ENCODE assay signal across 32 cellular contexts in the genomic region with DNA sequence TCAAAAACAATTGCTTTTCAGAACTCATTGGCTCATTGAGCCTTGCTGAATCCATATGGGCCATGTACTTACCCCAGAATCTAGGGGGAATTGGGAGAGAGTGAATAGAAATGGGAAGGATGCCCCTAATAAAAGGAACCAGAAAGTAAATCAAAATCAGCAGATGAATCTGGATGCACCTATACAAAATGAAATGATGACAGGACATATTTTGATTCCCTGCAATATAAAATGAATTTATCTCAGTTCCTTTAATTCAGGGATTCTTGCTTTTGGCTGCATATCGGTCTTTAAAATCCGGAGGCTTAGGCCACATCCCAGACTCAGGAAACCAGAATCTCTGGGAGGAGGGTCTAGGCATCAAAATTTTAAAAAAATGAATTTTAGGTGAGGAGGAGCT.
DNase-seq lines count a peak whose midpoint lies in the region; ATAC-seq, FAIRE-seq and TF ChIP-seq lines count a peak whose summit lies in the region.
"Had no signal": no experiment of that assay in that cellular context is flagged by ENCODE, and none has a peak within 500 bp of the region (broad histone marks: within the 10 kb centered on the region; RNA-seq: fewer than 3 reads in every experiment).

No MANE protein-coding gene starts in this region.

- TF ChIP-seq POLR2A in HepG2 (IDR thresholded peaks at IDR 0.05; ENCODE audit: insufficient read depth in 1 of 2, low read depth in 2 of 2, low read length in 2 of 2) (no peak), right lobe of liver (IDR thresholded peaks at IDR 0.05) (no peak), A549 (IDR thresholded peaks at IDR 0.05; ENCODE audit: low read length) (no peak), IMR-90 (IDR thresholded peaks at IDR 0.05; ENCODE audit: low read depth, low read length) (no peak)

- H3K36me3 ChIP-seq in HepG2 (replicated peaks in 1 of 2; ENCODE audit: control insufficient read depth in 1 of 2, insufficient read depth in 2 of 2, low read length in 2 of 2), result no peaks in the 10 kb centered on the region
- H3K36me3 ChIP-seq in right lobe of liver, result no peaks in the 10 kb centered on the region
- no peaks in the 10 kb centered on the region for H3K36me3 ChIP-seq in IMR-90 (ENCODE audit: control insufficient read depth, insufficient read depth, low read length)
- H3K36me3 ChIP-seq: BE2C, BLaER1 had no signal

- no peak overlapping the region for H4K5ac ChIP-seq in IMR-90 (ENCODE audit: low read depth, low read length)

- H3K9me3 ChIP-seq in HepG2 (ENCODE audit: low read length) (peaks cover 8% of the 10 kb centered on the region; the same call in 1 of the 2 replicates), right lobe of liver (no peaks in the 10 kb centered on the region), A549 (peaks cover 18% of the 10 kb centered on the region), IMR-90 (ENCODE audit: control insufficient read depth, insufficient read depth, low read length) (peaks cover 7% of the 10 kb centered on the region)
- H3K9me3 ChIP-seq: BE2C had no signal

- H3K9me1 ChIP-seq in IMR-90 (ENCODE audit: insufficient read depth, low read length), result no peaks in the 10 kb centered on the region

- H3K56ac ChIP-seq in IMR-90 (ENCODE audit: extremely low read depth, insufficient read depth, low read length), result no peak overlapping the region

- H3K18ac ChIP-seq in IMR-90 (ENCODE audit: low read depth, low read length), result no peak overlapping the region

- DNase-seq in HepG2 (ENCODE audit: low spot score) (no peak), right lobe of liver (no peak), A549 (ENCODE audit: low read depth in 1 of 2, low spot score in 1 of 2) (no peak), IMR-90 (no peak), T-helper 2 cell (no peak), GF-D8 (lab: John Stamatoyannopoulos, UW) (no peak)
- DNase-seq: 8988T; ACHN; AML-193; BE2C; C1 segment of cervical spinal cord; Caco-2; Calu3; CD4-positive, alpha-beta memory T cell; CD4-positive, alpha-beta T cell; CD4-positive, CD25-positive, alpha-beta regulatory T cell; CD8-positive, alpha-beta memory T cell; CD8-positive, alpha-beta T cell; COR-L47; DMS 273 treated with DMSO at 0.1 percent for 48 hours; DMS153; DMS53; DMS79; DMS79 treated with DMSO at 0.1 percent for 48 hours; DND-41; EL had no signal

- no peak for TF ChIP-seq RAD21 in HepG2 (CRISPR knock-in tag; IDR thresholded peaks at IDR 0.05)
- no peak for TF ChIP-seq RAD21 in A549 (conservative IDR thresholded peaks at IDR 0.05 in 1 of 2, IDR thresholded peaks at IDR 0.05 in 1 of 2)
- no peak for TF ChIP-seq RAD21 in IMR-90 (IDR thresholded peaks at IDR 0.05; ENCODE audit: low read length)

- H3K79me1 ChIP-seq in IMR-90 (ENCODE audit: low read depth in 1 of 2, low read length in 2 of 2), result no peaks in the 10 kb centered on the region

- no peak overlapping the region for H2AK5ac ChIP-seq in IMR-90 (ENCODE audit: low read depth, low read length)

- H3K27me3 ChIP-seq in HepG2 (ENCODE audit: control insufficient read depth in 1 of 2, insufficient read depth in 2 of 2, low read length in 2 of 2) (peaks cover 0 to 2% of the 10 kb centered on the region in 2 experiments; a peak in 1 of 5 replicates), right lobe of liver (no peaks in the 10 kb centered on the region), IMR-90 (ENCODE audit: control insufficient read depth, insufficient read depth, low read length) (peaks cover 15% of the 10 kb centered on the region)
- H3K27me3 ChIP-seq: BE2C; BLaER1; BLaER1 treated with 17β-estradiol and CSF1 and Interleukin-3, amounts not matched to agents 10 nM and 100 nM had no signal

- in situ Hi-C loops in HepG2 (cut with HindIII; ENCODE audit: extremely low pct_ligation_motif_present, low pct_unique_long_range_greater_than_20kb), result no loop called here
- in situ Hi-C loops in IMR-90 (cut with MboI; ENCODE audit: low sequenced_read_pairs), result no loop called here

- no peaks in the 10 kb centered on the region for H3K4me1 ChIP-seq in HepG2 (ENCODE audit: insufficient read depth, low read length)
- H3K4me1 ChIP-seq in right lobe of liver, result no peaks in the 10 kb centered on the region
- H3K4me1 ChIP-seq in A549, result no peaks in the 10 kb centered on the region
- H3K4me1 ChIP-seq in IMR-90 (ENCODE audit: control insufficient read depth, insufficient read depth, low read length), result no peaks in the 10 kb centered on the region
- H3K4me1 ChIP-seq: BE2C; BLaER1; BLaER1 treated with 17β-estradiol and CSF1 and Interleukin-3, amounts not matched to agents 10 nM and 100 nM; Caco-2 had no signal

- H3K4me3 ChIP-seq in HepG2 (replicated peaks in 1 of 3; ENCODE audit: insufficient read depth in 1 of 3, low read depth in 2 of 3, low read length in 3 of 3), result no peak overlapping the region
- no peak overlapping the region for H3K4me3 ChIP-seq in right lobe of liver
- H3K4me3 ChIP-seq in A549, result no peak overlapping the region
- H3K4me3 ChIP-seq in IMR-90 (ENCODE audit: insufficient read depth, low read depth, low read length), result no peak overlapping the region
- H3K4me3 ChIP-seq: BLaER1; BLaER1 treated with 17β-estradiol and CSF1 and Interleukin-3, amounts not matched to agents 10 nM and 100 nM had no signal

- H2BK20ac ChIP-seq in IMR-90 (ENCODE audit: low read depth, low read length), result no peak overlapping the region

- H3K23ac ChIP-seq in IMR-90 (ENCODE audit: low read depth, low read length), result no peak overlapping the region

- dilution Hi-C loops in IMR-90 (cut with HindIII; ENCODE audit: low sequenced_read_pairs, unreplicated experiment), result no loop called here

- TF ChIP-seq CTCF in HepG2 (CRISPR knock-in tag; IDR thresholded peaks at IDR 0.05), result no peak
- TF ChIP-seq CTCF in right lobe of liver (IDR thresholded peaks at IDR 0.05), result no peak
- TF ChIP-seq CTCF in A549 (IDR thresholded peaks at IDR 0.05), result no peak
- no peak for TF ChIP-seq CTCF in IMR-90 (conservative IDR thresholded peaks at IDR 0.05; ENCODE audit: low read depth, low read length)

- no peak overlapping the region for H2BK120ac ChIP-seq in IMR-90 (ENCODE audit: low read depth, low read length)

- H3K27ac ChIP-seq in HepG2 (ENCODE audit: extremely low read length, insufficient read depth, low read length) (no peak overlapping the region), right lobe of liver (no peak overlapping the region), A549 (no peak overlapping the region), IMR-90 (ENCODE audit: insufficient read depth, low read length) (no peak overlapping the region)
- H3K27ac ChIP-seq: 22Rv1; BLaER1; BLaER1 treated with 17β-estradiol and CSF1 and Interleukin-3, amounts not matched to agents 10 nM and 100 nM; C4-2B had no signal

- WGBS in HepG2 (ENCODE audit: low lambda C conversion rate), result 5% methylated on average over 2 of the region's 2 CpGs
- 80% methylated on average over 2 of the region's 2 CpGs for WGBS in right lobe of liver (ENCODE audit: insufficient coverage, low coverage, low lambda C conversion rate, missing lambda C conversion rate)
- 40% methylated on average over 2 of the region's 2 CpGs for WGBS in A549 (ENCODE audit: missing lambda C conversion rate)
- no CpG with 5 or more reads among the region's 2 CpGs for WGBS in IMR-90 (ENCODE audit: extremely low coverage in 2 of 2, insufficient read length in 1 of 2), 2 experiments

- no peak overlapping the region for H4K8ac ChIP-seq in IMR-90 (ENCODE audit: low read depth in 2 of 2, low read length in 2 of 2)

- H3K79me2 ChIP-seq in HepG2 (ENCODE audit: insufficient read depth, low read length), result no peaks in the 10 kb centered on the region

- BruUV-seq in HepG2 (replicated peaks; lab: Mats Ljungman, UMichigan) (no TSS peak), IMR-90 (replicated peaks; lab: Mats Ljungman, UMichigan) (no TSS peak)

- H2BK5ac ChIP-seq in IMR-90 (ENCODE audit: low read depth, low read length, poor library complexity, severe bottlenecking), result no peak overlapping the region

- ATAC-seq in HepG2 (no peak), right lobe of liver (no peak), A549 (no peak), IMR-90 (ENCODE audit: low read depth) (no peak)
- ATAC-seq: CD8-positive, alpha-beta T cell had no signal

- H3K9ac ChIP-seq in HepG2 (ENCODE audit: insufficient read depth, low read depth, low read length) (no peak overlapping the region), IMR-90 (ENCODE audit: low read depth, low read length) (no peak overlapping the region)
- H3K9ac ChIP-seq: BLaER1; BLaER1 treated with 17β-estradiol and CSF1 and Interleukin-3, amounts not matched to agents 10 nM and 100 nM had no signal

- H2AFZ ChIP-seq in HepG2 (ENCODE audit: low read length), result no peak overlapping the region
- H2AFZ ChIP-seq in IMR-90 (replicated peaks; ENCODE audit: low read length, poor library complexity), result no peak overlapping the region

- POLR2A ChIA-PET in HepG2 (lab: Yijun Ruan, JAX) (no interaction called here), A549 (lab: Yijun Ruan, JAX) (no interaction called here), IMR-90 (lab: Charles Lee; ENCODE audit: unreplicated experiment) (no interaction called here)

- FAIRE-seq in HepG2 (lab: Jason Lieb, UNC) (no peak), A549 (lab: Jason Lieb, UNC) (no peak)
- FAIRE-seq: A204.1, D721Med had no signal

- intact Hi-C loops in HepG2 (cut with micrococcal nuclease; ENCODE audit: unreplicated experiment), result no loop called here
- intact Hi-C loops in right lobe of liver (cut with DNase I), result no loop called here
- intact Hi-C loops in IMR-90 (cut with micrococcal nuclease), result no loop called here

- H4K91ac ChIP-seq in IMR-90 (ENCODE audit: insufficient read depth, low read depth, low read length), result no peak overlapping the region

- H4K20me1 ChIP-seq in HepG2 (ENCODE audit: insufficient read depth, low read length) (no peaks in the 10 kb centered on the region), IMR-90 (ENCODE audit: insufficient read depth, low read length) (no peaks in the 10 kb centered on the region)
- H4K20me1 ChIP-seq: BLaER1; BLaER1 treated with 17β-estradiol and CSF1 and Interleukin-3, amounts not matched to agents 10 nM and 100 nM had no signal

- H3K14ac ChIP-seq in IMR-90 (replicated peaks; ENCODE audit: low read depth, low read length), result no peak overlapping the region

- H2BK15ac ChIP-seq in IMR-90 (ENCODE audit: low read depth, low read length), result no peak overlapping the region

- CTCF ChIA-PET in HepG2 (lab: Yijun Ruan, JAX; ENCODE audit: low intra/inter-chr PET ratio, low total read pairs), result no interaction called here
- CTCF ChIA-PET in A549 (lab: Yijun Ruan, JAX), result interaction anchor here (0.6 kb wide), 1 partner anchor 162 kb away, joined by 4 read pairs; no protein-coding TSS in a partner anchor
- CTCF ChIA-PET in IMR-90 (lab: Yijun Ruan, JAX), result no interaction called here

- TF ChIP-seq EP300 in HepG2 (IDR thresholded peaks at IDR 0.05; ENCODE audit: low read depth in 2 of 2, low read length in 2 of 2) (no peak), HepG2 (CRISPR knock-in tag; IDR thresholded peaks at IDR 0.05; ENCODE audit: borderline replicate concordance) (no peak), A549 (IDR thresholded peaks at IDR 0.05) (no peak)

- H3K4ac ChIP-seq in IMR-90 (ENCODE audit: low read depth, low read length), result no peak overlapping the region

- no peak overlapping the region for H2AK9ac ChIP-seq in IMR-90 (replicated peaks; ENCODE audit: low read depth, low read length, poor library complexity)

- no peak overlapping the region for H3K4me2 ChIP-seq in HepG2 (ENCODE audit: low read depth, low read length)
- H3K4me2 ChIP-seq in A549, result no peak overlapping the region
- H3K4me2 ChIP-seq in IMR-90 (ENCODE audit: low read depth, low read length), result no peak overlapping the region
- H3K4me2 ChIP-seq: BLaER1; BLaER1 treated with 17β-estradiol and CSF1 and Interleukin-3, amounts not matched to agents 10 nM and 100 nM had no signal
